8 cellular contexts compared by ENCODE assay signal in genomic region chrX:71534773-71535544, GRCh38. TPM values are rescaled to one million over a fixed set of nuclear protein-coding genes. Genes with fewer than 3 reads are reported as not detected.
A peak's percentile ranks its signal among the peaks of the same experiment; 100 is the strongest.
DNase-seq lines count a peak whose midpoint lies in the region; ATAC-seq and TF ChIP-seq lines count a peak whose summit lies in the region.

No MANE protein-coding gene starts in this region.

- H3K4me3 ChIP-seq in adipocyte (ENCODE audit: low read length) (peak overlapping the region; percentile 97), right lobe of liver (peak overlapping the region; percentile 35 to 69 (median 66)), thyroid gland (replicated peaks in 1 of 3) (peak overlapping the region in 2 of 3 donors; percentile 64 to 82)

- peaks cover 68% of the 10 kb centered on the region for H3K36me3 Mint-ChIP-seq in activated T-cell treated with anti-CD3 and anti-CD28 coated beads, Interleukin-2, amount 50 U/mL, for 24 hours (ENCODE audit: low read depth)

- intact Hi-C loops in right lobe of liver (cut with DNase I) (no loop called here), thyroid gland (cut with DNase I) (no loop called here)

- H3K27ac Mint-ChIP-seq in activated T-cell treated with anti-CD3 and anti-CD28 coated beads, Interleukin-2, amount 50 U/mL, for 24 hours: peak overlapping the region; percentile 98

- H3K36me3 ChIP-seq in adipocyte (ENCODE audit: control insufficient read depth, insufficient read depth, low read length, severe bottlenecking) (peaks cover 12% of the 10 kb centered on the region), right lobe of liver (no peaks in the 10 kb centered on the region), thyroid gland (no peaks in the 10 kb centered on the region)

- H3K9ac ChIP-seq in adipocyte (ENCODE audit: low read length): peak overlapping the region; percentile 97

- peak overlapping the region; percentile 89 for H3K4me3 Mint-ChIP-seq in activated T-cell treated with anti-CD3 and anti-CD28 coated beads, Interleukin-2, amount 50 U/mL, for 24 hours

- WGBS in right lobe of liver (ENCODE audit: insufficient coverage, low coverage, low lambda C conversion rate, missing lambda C conversion rate): 22% methylated on average over 9 of the region's 9 CpGs
- 3% methylated on average over 9 of the region's 9 CpGs for WGBS in thyroid gland, 2 donors

- no peak for DNase-seq in activated T-cell treated with anti-CD3 and anti-CD28 coated beads, Interleukin-2, amount 50 U/mL, for 24 hours
- DNase-seq in activated T-cell treated with anti-CD3 and anti-CD28 coated beads for 4 hours: no peak
- peak; percentile 21 for DNase-seq in adipocyte (ENCODE audit: low read depth)
- DNase-seq in right lobe of liver: no peak
- DNase-seq in thyroid gland: no peak
- no peak for DNase-seq in NCI-H510A (lab: John Stamatoyannopoulos, UW)

- ATAC-seq in right lobe of liver (no peak), HG02981 (IDR thresholded peaks at IDR 0.05; ENCODE audit: unreplicated experiment) (no peak), HG03095 (IDR thresholded peaks at IDR 0.05; ENCODE audit: unreplicated experiment) (no peak)

- TF ChIP-seq POLR2A in right lobe of liver (IDR thresholded peaks at IDR 0.05): no peak
- TF ChIP-seq POLR2A in thyroid gland (IDR thresholded peaks at IDR 0.05): no peak

- peak overlapping the region in 1 of 3 donors; percentile 75 for H3K27ac ChIP-seq in right lobe of liver
- peak overlapping the region in 2 of 3 donors; percentile 69 to 82 for H3K27ac ChIP-seq in thyroid gland

- H3K9me3 ChIP-seq in adipocyte (ENCODE audit: control insufficient read depth, low read length): peaks cover 4% of the 10 kb centered on the region
- no peaks in the 10 kb centered on the region for H3K9me3 ChIP-seq in right lobe of liver
- no peaks in the 10 kb centered on the region for H3K9me3 ChIP-seq in thyroid gland

- peaks cover 31% of the 10 kb centered on the region for H3K4me1 Mint-ChIP-seq in activated T-cell treated with anti-CD3 and anti-CD28 coated beads, Interleukin-2, amount 50 U/mL, for 24 hours (ENCODE audit: low read depth)

- TF ChIP-seq CTCF in right lobe of liver (IDR thresholded peaks at IDR 0.05) (no peak), thyroid gland (IDR thresholded peaks at IDR 0.05) (no peak)

- peaks cover 45% of the 10 kb centered on the region for H3K27me3 Mint-ChIP-seq in activated T-cell treated with anti-CD3 and anti-CD28 coated beads, Interleukin-2, amount 50 U/mL, for 24 hours

- no peaks in the 10 kb centered on the region for H3K27me3 ChIP-seq in adipocyte (replicated peaks; ENCODE audit: control insufficient read depth, insufficient read depth, low read length)
- H3K27me3 ChIP-seq in right lobe of liver: no peaks in the 10 kb centered on the region
- H3K27me3 ChIP-seq in thyroid gland: no peaks in the 10 kb centered on the region

- peaks cover 14% of the 10 kb centered on the region for H3K4me1 ChIP-seq in adipocyte (ENCODE audit: control insufficient read depth, insufficient read depth, low read length)
- peaks cover 0 to 16% (median 2%) of the 10 kb centered on the region in 4 donors for H3K4me1 ChIP-seq in right lobe of liver
- peaks cover 0 to 7% of the 10 kb centered on the region in 2 donors for H3K4me1 ChIP-seq in thyroid gland

- H3K9me3 Mint-ChIP-seq in activated T-cell treated with anti-CD3 and anti-CD28 coated beads, Interleukin-2, amount 50 U/mL, for 24 hours: peaks cover 2% of the 10 kb centered on the region

RNA-seq across cellular contexts. Expression of gene OGT, which starts 2.1 kb away (rescaled TPM):
- total RNA-seq in right lobe of liver (10 to 100 TPM; 35.5 to 67.0 (median 44.5) TPM), thyroid gland (100 to 1,000 TPM; 162 to 218 (median 214) TPM)

RNA-seq across cellular contexts. Expression of gene GCNA, which starts 43.3 kb away (rescaled TPM):
- total RNA-seq in right lobe of liver (1 to 10 TPM in 3 of 6 experiments, under 1 TPM in 3; 0.37 to 1.7 (median 0.95) TPM), thyroid gland (1 to 10 TPM; 1.8 to 3.6 (median 2.5) TPM)
